In genomic region chr17:47831934-47832327, GRCh38 we compare ENCODE assay signal across 1 cellular context.
TF ChIP-seq lines count a peak whose summit lies in the region.

No MANE protein-coding gene starts in this region.

TF ChIP-seq in GM23338, 12 proteins besides CTCF, POLR2A, EP300 and RAD21 (continued from another document):
- TF ChIP-seq ZNF462 (CRISPR knock-in tag; IDR thresholded peaks at IDR 0.05) (no peak), STAT1 (IDR thresholded peaks at IDR 0.05; ENCODE audit: unreplicated experiment) (no peak), CREB1 (CRISPR knock-in tag; IDR thresholded peaks at IDR 0.05; ENCODE audit: low read depth) (no peak), NANOG (IDR thresholded peaks at IDR 0.05; ENCODE audit: borderline replicate concordance) (no peak), EZH2 (IDR thresholded peaks at IDR 0.05; ENCODE audit: low read depth, unreplicated experiment) (no peak), POLR2AphosphoS5 (IDR thresholded peaks at IDR 0.05; ENCODE audit: low read depth) (no peak), JUNB (IDR thresholded peaks at IDR 0.05; ENCODE audit: unreplicated experiment) (no peak), EZH2phosphoT487 (IDR thresholded peaks at IDR 0.05; ENCODE audit: unreplicated experiment) (no peak), ZNF331 (CRISPR knock-in tag; IDR thresholded peaks at IDR 0.05; ENCODE audit: low read depth) (no peak)
- TF ChIP-seq, protein P1, sequence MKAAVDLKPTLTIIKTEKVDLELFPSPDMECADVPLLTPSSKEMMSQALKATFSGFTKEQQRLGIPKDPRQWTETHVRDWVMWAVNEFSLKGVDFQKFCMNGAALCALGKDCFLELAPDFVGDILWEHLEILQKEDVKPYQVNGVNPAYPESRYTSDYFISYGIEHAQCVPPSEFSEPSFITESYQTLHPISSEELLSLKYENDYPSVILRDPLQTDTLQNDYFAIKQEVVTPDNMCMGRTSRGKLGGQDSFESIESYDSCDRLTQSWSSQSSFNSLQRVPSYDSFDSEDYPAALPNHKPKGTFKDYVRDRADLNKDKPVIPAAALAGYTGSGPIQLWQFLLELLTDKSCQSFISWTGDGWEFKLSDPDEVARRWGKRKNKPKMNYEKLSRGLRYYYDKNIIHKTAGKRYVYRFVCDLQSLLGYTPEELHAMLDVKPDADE (IDR thresholded peaks at IDR 0.05), result no peak
- TF ChIP-seq, protein P2, sequence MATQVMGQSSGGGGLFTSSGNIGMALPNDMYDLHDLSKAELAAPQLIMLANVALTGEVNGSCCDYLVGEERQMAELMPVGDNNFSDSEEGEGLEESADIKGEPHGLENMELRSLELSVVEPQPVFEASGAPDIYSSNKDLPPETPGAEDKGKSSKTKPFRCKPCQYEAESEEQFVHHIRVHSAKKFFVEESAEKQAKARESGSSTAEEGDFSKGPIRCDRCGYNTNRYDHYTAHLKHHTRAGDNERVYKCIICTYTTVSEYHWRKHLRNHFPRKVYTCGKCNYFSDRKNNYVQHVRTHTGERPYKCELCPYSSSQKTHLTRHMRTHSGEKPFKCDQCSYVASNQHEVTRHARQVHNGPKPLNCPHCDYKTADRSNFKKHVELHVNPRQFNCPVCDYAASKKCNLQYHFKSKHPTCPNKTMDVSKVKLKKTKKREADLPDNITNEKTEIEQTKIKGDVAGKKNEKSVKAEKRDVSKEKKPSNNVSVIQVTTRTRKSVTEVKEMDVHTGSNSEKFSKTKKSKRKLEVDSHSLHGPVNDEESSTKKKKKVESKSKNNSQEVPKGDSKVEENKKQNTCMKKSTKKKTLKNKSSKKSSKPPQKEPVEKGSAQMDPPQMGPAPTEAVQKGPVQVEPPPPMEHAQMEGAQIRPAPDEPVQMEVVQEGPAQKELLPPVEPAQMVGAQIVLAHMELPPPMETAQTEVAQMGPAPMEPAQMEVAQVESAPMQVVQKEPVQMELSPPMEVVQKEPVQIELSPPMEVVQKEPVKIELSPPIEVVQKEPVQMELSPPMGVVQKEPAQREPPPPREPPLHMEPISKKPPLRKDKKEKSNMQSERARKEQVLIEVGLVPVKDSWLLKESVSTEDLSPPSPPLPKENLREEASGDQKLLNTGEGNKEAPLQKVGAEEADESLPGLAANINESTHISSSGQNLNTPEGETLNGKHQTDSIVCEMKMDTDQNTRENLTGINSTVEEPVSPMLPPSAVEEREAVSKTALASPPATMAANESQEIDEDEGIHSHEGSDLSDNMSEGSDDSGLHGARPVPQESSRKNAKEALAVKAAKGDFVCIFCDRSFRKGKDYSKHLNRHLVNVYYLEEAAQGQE (IDR thresholded peaks at IDR 0.05; ENCODE audit: unreplicated experiment), result no peak
